Comparison of ENCODE assay signal across 12 cellular contexts in genomic region chr21:28142692-28143091, GRCh38.
A peak's percentile ranks its signal among the peaks of the same experiment; 100 is the strongest.
DNase-seq lines count a peak whose midpoint lies in the region; TF ChIP-seq lines count a peak whose summit lies in the region.
"Had no signal": no experiment of that assay in that cellular context is flagged by ENCODE, and none has a peak within 500 bp of the region (broad histone marks: within the 10 kb centered on the region; RNA-seq: fewer than 3 reads in every experiment).

No MANE protein-coding gene starts in this region.

- H3K4me3 ChIP-seq in breast epithelium (no peak overlapping the region), transverse colon (no peak overlapping the region), HAP-1 (no peak overlapping the region)

- TF ChIP-seq POLR2A in breast epithelium (IDR thresholded peaks at IDR 0.05) (no peak), transverse colon (IDR thresholded peaks at IDR 0.05) (no peak)

- no peaks in the 10 kb centered on the region for H3K36me3 Mint-ChIP-seq in MCF 10A (ENCODE audit: insufficient read depth, unreplicated experiment)
- H3K36me3 Mint-ChIP-seq: memory B cell had no signal

- TF ChIP-seq EP300 in transverse colon (IDR thresholded peaks at IDR 0.05; ENCODE audit: low read depth) = no peak

- TF ChIP-seq CTCF in MCF 10A (IDR thresholded peaks at IDR 0.05; ENCODE audit: unreplicated experiment) (no peak), breast epithelium (IDR thresholded peaks at IDR 0.05) (no peak), transverse colon (IDR thresholded peaks at IDR 0.05) (no peak)

- POLR2A ChIA-PET in MCF 10A (lab: Yijun Ruan, JAX) = interaction anchor here (1.6 kb wide), 1 partner anchor 11 kb away, joined by 5 read pairs; no protein-coding TSS in a partner anchor

- peaks cover 8% of the 10 kb centered on the region for H3K9me3 Mint-ChIP-seq in MCF 10A (ENCODE audit: unreplicated experiment)
- H3K9me3 Mint-ChIP-seq: stimulated activated naive CD8-positive, alpha-beta T cell treated with anti-CD3 and anti-CD28 coated beads, Interleukin-15, amount 100 ng/mL, for 72 hours; T-helper 1 cell treated with Interleukin-12 subunit alpha and Interleukin-12 subunit beta and Interleukin-4 antibody, amounts not matched to agents 30 μg/mL and 1 μg/mL, for 36 hours had no signal

- H3K4me1 Mint-ChIP-seq in MCF 10A (ENCODE audit: insufficient read depth, unreplicated experiment) = peaks cover 6% of the 10 kb centered on the region
- H3K4me1 Mint-ChIP-seq: memory B cell; stimulated activated naive CD8-positive, alpha-beta T cell treated with anti-CD3 and anti-CD28 coated beads, Interleukin-15, amount 100 ng/mL, for 72 hours had no signal

- H3K4me1 ChIP-seq in breast epithelium (no peaks in the 10 kb centered on the region), transverse colon (peaks cover 0 to 5% (median 2%) of the 10 kb centered on the region in 4 donors), HAP-1 (no peaks in the 10 kb centered on the region)

- DNase-seq in MCF 10A (ENCODE audit: unreplicated experiment) = peak; percentile 55
- no peak for DNase-seq in breast epithelium (ENCODE audit: low spot score in 2 of 2)
- DNase-seq in T1000 (lab: John Stamatoyannopoulos, UW) = peak; percentile 30
- DNase-seq in fibroblast of the conjunctiva (ENCODE audit: low read depth) = peak; percentile 37
- DNase-seq in transverse colon = no peak
- no peak for DNase-seq in GM19240 (ENCODE audit: insufficient read length, low spot score)
- no peak for DNase-seq in SHP77 treated with DMSO at 0.1 percent for 48 hours (lab: John Stamatoyannopoulos, UW)
- no peak for DNase-seq in HAP-1 (ENCODE audit: low spot score in 2 of 2)
- DNase-seq: NCI-H2081; stimulated activated naive CD8-positive, alpha-beta T cell treated with anti-CD3 and anti-CD28 coated beads, Interleukin-15, amount 100 ng/mL, for 72 hours had no signal

- H3K4me3 Mint-ChIP-seq in MCF 10A (ENCODE audit: unreplicated experiment) = no peak overlapping the region
- H3K4me3 Mint-ChIP-seq: memory B cell; stimulated activated naive CD8-positive, alpha-beta T cell treated with anti-CD3 and anti-CD28 coated beads, Interleukin-15, amount 100 ng/mL, for 72 hours; T-helper 1 cell treated with Interleukin-12 subunit alpha and Interleukin-12 subunit beta and Interleukin-4 antibody, amounts not matched to agents 30 μg/mL and 1 μg/mL, for 36 hours had no signal

- H3K36me3 ChIP-seq in breast epithelium (no peaks in the 10 kb centered on the region), transverse colon (no peaks in the 10 kb centered on the region), HAP-1 (replicated peaks) (no peaks in the 10 kb centered on the region)

- H3K27ac ChIP-seq in breast epithelium = peak overlapping the region in 1 of 2 donors; percentile 15
- peak overlapping the region in 3 of 4 donors; percentile 2 to 50 (median 42) for H3K27ac ChIP-seq in transverse colon

- H3K27me3 ChIP-seq in breast epithelium (no peaks in the 10 kb centered on the region), transverse colon (no peaks in the 10 kb centered on the region), HAP-1 (ENCODE audit: low read depth) (no peaks in the 10 kb centered on the region)

- CTCF ChIA-PET in MCF 10A (lab: Yijun Ruan, JAX) = interaction anchor here (1.0 kb wide), 1 partner anchor 41 kb away, joined by 3 read pairs; no protein-coding TSS in a partner anchor

- no TSS peak for BruUV-seq in MCF 10A (replicated peaks; lab: Mats Ljungman, UMichigan)

- peak overlapping the region; percentile 6 for H3K27ac Mint-ChIP-seq in MCF 10A (ENCODE audit: low read depth, unreplicated experiment)
- H3K27ac Mint-ChIP-seq: memory B cell; stimulated activated naive CD8-positive, alpha-beta T cell treated with anti-CD3 and anti-CD28 coated beads, Interleukin-15, amount 100 ng/mL, for 72 hours; T-helper 1 cell treated with Interleukin-12 subunit alpha and Interleukin-12 subunit beta and Interleukin-4 antibody, amounts not matched to agents 30 μg/mL and 1 μg/mL, for 36 hours had no signal

- H3K27me3 Mint-ChIP-seq in MCF 10A (ENCODE audit: insufficient read depth, unreplicated experiment) = no peaks in the 10 kb centered on the region
- H3K27me3 Mint-ChIP-seq: memory B cell; stimulated activated naive CD8-positive, alpha-beta T cell treated with anti-CD3 and anti-CD28 coated beads, Interleukin-15, amount 100 ng/mL, for 72 hours had no signal

- H3K9me3 ChIP-seq in breast epithelium (peaks cover 0 to 9% of the 10 kb centered on the region in 2 donors), transverse colon (no peaks in the 10 kb centered on the region), HAP-1 (peaks cover 2% of the 10 kb centered on the region)

- in situ Hi-C loops in transverse colon (cut with MboI; ENCODE audit: low pct_ligation_motif_present in 1 of 4, low pct_unique_long_range_greater_than_20kb in 1 of 4, low sequenced_read_pairs in 3 of 4) (no loop called here), HAP-1 (cut with MboI; ENCODE audit: low sequenced_read_pairs) (no loop called here)

- intact Hi-C loops in MCF 10A (cut with micrococcal nuclease) (no loop called here), breast epithelium (cut with DNase I; ENCODE audit: low total_unique reads) (no loop called here), transverse colon (cut with DNase I; ENCODE audit: low total_unique reads) (no loop called here)

Comparison
In these comparisons a context has a peak if more than half of its experiments do, and no peak if none do; other contexts are left out.
1. DNase-seq: peak in MCF 10A (single experiment), T1000 (single experiment) and fibroblast of the conjunctiva (single experiment); none in breast epithelium (0 of 2), transverse colon (single experiment), GM19240 (single experiment), SHP77 treated with DMSO at 0.1 percent for 48 hours (single experiment) and HAP-1 (0 of 2).